ENCODE assay signal across 1 cellular context in the genomic region with DNA sequence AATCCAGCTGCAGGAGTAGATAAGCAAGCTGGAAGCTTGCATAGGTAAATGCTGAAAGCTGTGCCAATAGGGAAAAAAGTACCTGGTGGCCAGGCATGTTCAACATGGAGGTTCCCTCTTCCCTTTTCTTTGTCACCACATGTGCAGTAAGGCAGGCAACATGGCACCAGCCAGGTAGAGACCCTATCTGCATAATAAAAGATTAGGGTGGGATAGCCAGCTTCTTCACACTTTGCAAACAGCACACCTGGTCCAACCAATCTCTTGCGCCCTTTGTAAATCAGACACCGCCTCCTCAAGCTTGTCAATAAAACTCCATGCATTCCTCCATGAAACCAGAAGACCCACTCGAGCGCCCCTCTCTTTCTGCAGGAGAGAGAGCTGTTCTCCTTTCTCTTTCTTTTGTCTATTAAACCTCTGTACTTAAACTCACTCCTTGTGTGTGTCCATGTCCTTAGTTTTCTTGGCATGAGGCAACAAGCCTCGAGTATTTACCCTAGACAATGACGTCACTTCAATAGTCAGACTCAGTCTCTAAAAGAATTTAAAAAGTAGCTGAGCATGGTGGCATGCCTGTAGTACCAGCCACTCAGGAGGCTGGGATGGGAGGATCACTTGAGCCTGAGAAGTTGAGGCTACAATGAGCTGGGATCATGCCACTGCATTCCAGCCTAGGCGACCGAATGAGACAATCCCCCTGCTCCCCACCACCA.
TF ChIP-seq lines count a peak whose summit lies in the region.

No MANE protein-coding gene starts in this region.

TF ChIP-seq in K562, 482 proteins besides CTCF, POLR2A, EP300 and RAD21 (continued from another document):
- TF ChIP-seq, protein P1, sequence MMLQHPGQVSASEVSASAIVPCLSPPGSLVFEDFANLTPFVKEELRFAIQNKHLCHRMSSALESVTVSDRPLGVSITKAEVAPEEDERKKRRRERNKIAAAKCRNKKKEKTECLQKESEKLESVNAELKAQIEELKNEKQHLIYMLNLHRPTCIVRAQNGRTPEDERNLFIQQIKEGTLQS (IDR thresholded peaks at IDR 0.05): peak; percentile 19; the same call in 1 of the 2 replicates
- TF ChIP-seq, protein P1 (CRISPR knock-in tag; conservative IDR thresholded peaks at IDR 0.05): no peak
